ENCODE assay signal across 27 cellular contexts in the genomic region with DNA sequence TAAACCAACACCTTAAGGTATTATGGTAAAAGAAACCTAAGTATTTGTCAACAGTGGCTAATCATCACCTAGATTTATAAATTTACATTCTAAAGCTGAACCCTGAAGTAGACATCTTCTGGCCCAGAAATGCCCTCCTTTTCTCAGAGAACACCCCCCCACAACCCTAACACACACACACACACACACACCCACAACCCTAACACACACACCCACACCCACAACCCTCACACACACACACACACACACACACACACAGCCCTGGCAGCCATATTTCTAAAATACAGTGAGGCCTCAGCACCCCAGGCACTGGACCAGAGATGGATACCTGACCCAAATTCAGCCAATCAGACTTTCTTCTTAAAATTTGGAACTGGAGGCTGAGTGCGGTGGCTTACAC.
"Had no signal": no experiment of that assay in that cellular context is flagged by ENCODE, and none has a peak within 500 bp of the region (broad histone marks: within the 10 kb centered on the region; RNA-seq: fewer than 3 reads in every experiment).

No MANE protein-coding gene starts in this region.

- H3K27ac Mint-ChIP-seq: activated CD8-positive, alpha-beta T cell treated with anti-CD3 and anti-CD28 coated beads for 36 hours; activated naive CD8-positive, alpha-beta T cell treated with anti-CD3 and anti-CD28 coated beads, Interleukin-2, amount 10 ng/mL, durations not matched to agents 7 days and 5 days; activated T-cell treated with anti-CD3 and anti-CD28 coated beads, Interleukin-2, amount 50 U/mL, for 72 hours; activated T-helper 2 cell treated with anti-CD3 and anti-CD28 coated beads, Interferon-gamma antibody, Interleukin-2, Interleukin-4, amounts not matched to agents 10 μg/mL and 5 μg/mL and 100 μg/mL, durations not matched to agents 14 hours and 24 hours and 36 hours; T-helper 1 cell treated with Interleukin-12 subunit alpha and Interleukin-12 subunit beta and Interleukin-4 antibody, amounts not matched to agents 30 μg/mL and 1 μg/mL, for 36 hours had no signal

- H3K4me3 Mint-ChIP-seq: activated CD8-positive, alpha-beta T cell treated with anti-CD3 and anti-CD28 coated beads for 36 hours; activated naive CD8-positive, alpha-beta T cell treated with anti-CD3 and anti-CD28 coated beads, Interleukin-2, amount 10 ng/mL, durations not matched to agents 7 days and 5 days; activated T-cell treated with anti-CD3 and anti-CD28 coated beads, Interleukin-2, amount 50 U/mL, for 72 hours; T-helper 1 cell treated with Interleukin-12 subunit alpha and Interleukin-12 subunit beta and Interleukin-4 antibody, amounts not matched to agents 30 μg/mL and 1 μg/mL, for 36 hours had no signal

- H3K4me3 ChIP-seq: breast epithelium, Peyer's patch had no signal

- H3K9me3 Mint-ChIP-seq: activated CD8-positive, alpha-beta T cell treated with anti-CD3 and anti-CD28 coated beads for 36 hours; activated naive CD8-positive, alpha-beta T cell treated with anti-CD3 and anti-CD28 coated beads, Interleukin-2, amount 10 ng/mL, durations not matched to agents 7 days and 5 days; activated T-cell treated with anti-CD3 and anti-CD28 coated beads, Interleukin-2, amount 50 U/mL, for 72 hours; activated T-helper 2 cell treated with anti-CD3 and anti-CD28 coated beads, Interferon-gamma antibody, Interleukin-2, Interleukin-4, amounts not matched to agents 10 μg/mL and 5 μg/mL and 100 μg/mL, durations not matched to agents 14 hours and 24 hours and 36 hours; T-helper 1 cell treated with Interleukin-12 subunit alpha and Interleukin-12 subunit beta and Interleukin-4 antibody, amounts not matched to agents 30 μg/mL and 1 μg/mL, for 36 hours had no signal

- H3K27ac ChIP-seq: breast epithelium, Peyer's patch had no signal

- H3K36me3 ChIP-seq: breast epithelium had no signal

- H3K9me3 ChIP-seq: breast epithelium, Peyer's patch had no signal

- ATAC-seq: activated CD4-positive, CD25-positive, alpha-beta regulatory T cell treated with anti-CD3 and anti-CD28 coated beads, Interleukin-2, amount 50 U/mL, for 24 hours; activated CD8-positive, alpha-beta T cell treated with anti-CD3 and anti-CD28 coated beads for 36 hours; activated T-cell treated with anti-CD3 and anti-CD28 coated beads, Interleukin-2, amount 50 U/mL, for 72 hours had no signal

- H3K27me3 ChIP-seq: breast epithelium, Peyer's patch had no signal

- DNase-seq: activated CD4-positive, alpha-beta T cell treated with anti-CD3 and anti-CD28 coated beads for 4 hours; activated CD8-positive, alpha-beta memory T cell treated with anti-CD3 and anti-CD28 coated beads, Interleukin-2, amount 50 U/mL, for 4 hours; activated CD8-positive, alpha-beta T cell treated with anti-CD3 and anti-CD28 coated beads for 36 hours; activated naive CD4-positive, alpha-beta T cell treated with anti-CD3 and anti-CD28 coated beads, Interleukin-2, amount 50 U/mL, for 16 hours; activated naive CD8-positive, alpha-beta T cell treated with anti-CD3 and anti-CD28 coated beads, Interleukin-2, amount 10 ng/mL, durations not matched to agents 7 days and 5 days; activated T-cell treated with anti-CD3 and anti-CD28 coated beads, Interleukin-2, amount 50 U/mL, for 72 hours; aorta; caudate nucleus; Kasumi-1; KBM-7; NCI-H1092; NCI-H1417; NCI-H1930; NCI-H2107; NCI-H2171 treated with DMSO at 0.1 percent for 48 hours; NCI-H345; NCI-H510A; NCI-H69; NK-92 treated with Interleukin-12 subunit alpha and Interleukin-12 subunit beta, amount 100 ng/mL, for 24 hours; OCI-M1; Peyer's patch; SHP77 treated with DMSO at 0.1 percent for 48 hours; T-helper 9 cell had no signal

- H3K4me1 ChIP-seq: breast epithelium, Peyer's patch had no signal

- H3K27me3 Mint-ChIP-seq: activated CD8-positive, alpha-beta T cell treated with anti-CD3 and anti-CD28 coated beads for 36 hours; activated naive CD8-positive, alpha-beta T cell treated with anti-CD3 and anti-CD28 coated beads, Interleukin-2, amount 10 ng/mL, durations not matched to agents 7 days and 5 days had no signal

- H3K4me1 Mint-ChIP-seq: activated naive CD8-positive, alpha-beta T cell treated with anti-CD3 and anti-CD28 coated beads, Interleukin-2, amount 10 ng/mL, durations not matched to agents 7 days and 5 days had no signal
